ENCODE assay signal across 17 cellular contexts in the genomic region with DNA sequence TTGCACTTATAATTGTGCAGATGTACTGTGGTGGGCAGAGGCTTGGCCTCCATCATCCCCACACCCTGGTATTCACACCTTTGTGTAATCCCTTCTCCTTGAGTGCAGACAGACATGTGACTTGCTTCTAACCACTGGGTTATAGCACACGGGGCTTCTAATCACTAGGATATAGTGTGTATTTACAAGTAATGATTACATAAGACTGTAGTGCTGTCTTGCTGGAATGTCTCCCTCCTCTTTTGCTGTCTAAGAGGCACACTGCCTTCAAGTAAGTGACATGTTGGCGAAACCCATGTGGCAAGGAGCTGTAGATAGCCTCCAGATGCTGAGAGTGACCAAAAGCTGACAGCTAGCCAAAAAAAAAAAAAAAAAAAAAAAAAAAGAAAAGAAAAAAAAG.
"Had no signal": no experiment of that assay in that cellular context is flagged by ENCODE, and none has a peak within 500 bp of the region (broad histone marks: within the 10 kb centered on the region; RNA-seq: fewer than 3 reads in every experiment).

No MANE protein-coding gene starts in this region.

- DNase-seq: activated CD4-positive, alpha-beta T cell treated with anti-CD3 and anti-CD28 coated beads, Interleukin-2, amount 50 U/mL, for 48 hours; activated CD8-positive, alpha-beta memory T cell treated with anti-CD3 and anti-CD28 coated beads, Interleukin-2, amount 10 ng/mL, durations not matched to agents 7 days and 5 days; activated gamma-delta T cell treated with Interleukin-2 at 50 U/mL for 16 hours; activated naive CD8-positive, alpha-beta T cell treated with anti-CD3 and anti-CD28 coated beads, Interleukin-2, amount 10 ng/mL, durations not matched to agents 7 days and 5 days; activated T-cell treated with anti-CD3 and anti-CD28 coated beads, Interleukin-2, amount 50 U/mL, for 4 hours; cortex of kidney; effector CD8-positive, alpha-beta T cell; foreskin melanocyte; kidney glomerular epithelial cell; mucosa of descending colon; naive thymus-derived CD8-positive, alpha-beta T cell; right cardiac atrium; tibial artery had no signal

- H3K36me3 ChIP-seq: ascending aorta, tibial artery had no signal

- H3K27me3 ChIP-seq: ascending aorta, tibial artery had no signal

- H3K4me3 ChIP-seq: ascending aorta, lung, mucosa of descending colon, tibial artery had no signal

- ATAC-seq: activated CD4-positive, CD25-positive, alpha-beta regulatory T cell treated with anti-CD3 and anti-CD28 coated beads, Interleukin-2, amount 50 U/mL, for 24 hours; activated CD8-positive, alpha-beta memory T cell treated with anti-CD3 and anti-CD28 coated beads, Interleukin-2, amount 10 ng/mL, durations not matched to agents 7 days and 5 days; activated T-cell treated with anti-CD3 and anti-CD28 coated beads, Interleukin-2, amount 50 U/mL, for 4 hours; mucosa of descending colon; naive thymus-derived CD8-positive, alpha-beta T cell; right cardiac atrium; stimulated activated effector memory CD8-positive, alpha-beta T cell treated with anti-CD3 and anti-CD28 coated beads, Interleukin-12 subunit alpha, Interleukin-12 subunit beta, amount 100 ng/mL, for 72 hours had no signal

- H3K9me3 ChIP-seq: ascending aorta, mucosa of descending colon, tibial artery had no signal
